Comparison of ENCODE assay signal across 23 cellular contexts in the genomic region with DNA sequence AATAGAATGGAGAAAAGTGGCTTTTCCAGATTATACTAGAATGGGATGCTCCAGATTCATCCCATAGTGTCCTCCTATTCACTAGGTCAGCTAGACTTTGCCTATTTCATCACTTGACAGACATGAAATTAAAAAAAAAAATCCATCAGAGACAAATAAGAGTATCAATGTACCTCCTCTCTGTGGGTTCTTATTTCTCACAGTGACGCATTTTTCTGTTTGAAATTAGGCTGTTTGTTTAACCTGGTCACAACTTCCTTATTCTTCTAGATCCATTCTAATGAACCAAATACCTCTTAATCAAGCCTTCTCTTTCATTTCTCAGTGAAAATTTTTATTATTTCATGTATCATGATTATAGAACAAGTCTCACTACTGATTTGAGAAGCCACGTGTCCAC.
"Had no signal": no experiment of that assay in that cellular context is flagged by ENCODE, and none has a peak within 500 bp of the region (broad histone marks: within the 10 kb centered on the region; RNA-seq: fewer than 3 reads in every experiment).

No MANE protein-coding gene starts in this region.

- H3K27me3 ChIP-seq: MG63, Peyer's patch, SJCRH30 had no signal

- ATAC-seq: HepG2, Right ventricle myocardium inferior, SK-N-SH treated with all-trans-retinoic acid at 6 μM for 48 hours had no signal

- H3K4me1 ChIP-seq: Peyer's patch, SJCRH30 had no signal

- H3K36me3 ChIP-seq: MG63, Peyer's patch, SJCRH30 had no signal

- H3K27ac ChIP-seq: Peyer's patch, SJCRH30 had no signal

- DNase-seq: IMR-90, Karpas-422, KG1, MG63, NCI-H1092, NCI-H1105 treated with DMSO at 0.1 percent for 48 hours, NCI-H1417 treated with DMSO at 0.1 percent for 48 hours, NCI-H146, NCI-H1694 treated with DMSO at 0.1 percent for 48 hours, NCI-H1930, NCI-H2081, NCI-H2171, NCI-H226, NCI-H446, NCI-H510A, NCI-H524 treated with DMSO at 0.1 percent for 48 hours, NCI-H774, Peyer's patch, SHP77 treated with DMSO at 0.1 percent for 48 hours, SJCRH30 had no signal

- H3K9me3 ChIP-seq: MG63, Peyer's patch, SJCRH30 had no signal

- H3K4me3 ChIP-seq: MG63, Peyer's patch, SJCRH30 had no signal
